ENCODE assay signal across 10 cellular contexts in the genomic region with DNA sequence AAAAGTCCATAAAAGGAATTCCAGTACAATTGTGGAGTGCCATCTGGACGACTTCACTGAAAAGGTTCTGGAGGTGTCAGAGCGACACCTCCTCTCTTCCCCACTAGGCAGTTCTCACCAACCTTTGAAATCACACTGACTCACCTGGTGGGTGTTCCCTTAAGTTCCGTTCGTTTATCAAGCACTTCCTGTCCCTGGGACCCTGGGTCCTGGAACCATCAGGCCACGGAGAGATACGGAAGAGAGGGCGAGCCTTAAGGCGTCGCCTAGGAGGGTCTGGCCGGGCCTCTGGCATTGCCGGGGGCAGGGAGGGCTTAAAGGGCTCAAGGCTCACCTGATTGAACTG. TPM values are rescaled to one million over a fixed set of nuclear protein-coding genes. Genes with fewer than 3 reads are reported as not detected.
DNase-seq lines count a peak whose midpoint lies in the region; ATAC-seq and TF ChIP-seq lines count a peak whose summit lies in the region.
"Had no signal": no experiment of that assay in that cellular context is flagged by ENCODE, and none has a peak within 500 bp of the region (broad histone marks: within the 10 kb centered on the region; RNA-seq: fewer than 3 reads in every experiment).

No MANE protein-coding gene starts in this region.

- WGBS in hepatocyte (ENCODE audit: low lambda C conversion rate, missing lambda C conversion rate): 44% methylated on average over 11 of the region's 11 CpGs

- no peaks in the 10 kb centered on the region for H3K79me2 ChIP-seq in hepatocyte

- peak overlapping the region; percentile 88 for H2AFZ ChIP-seq in hepatocyte

- H3K9me3 ChIP-seq in ES-I3 (ENCODE audit: control insufficient read depth, insufficient read depth, low read length): no peaks in the 10 kb centered on the region
- no peaks in the 10 kb centered on the region for H3K9me3 ChIP-seq in hepatocyte (ENCODE audit: low read depth)

- H4K20me1 ChIP-seq in hepatocyte (ENCODE audit: insufficient read depth, poor library complexity, severe bottlenecking): no peaks in the 10 kb centered on the region

- peaks cover 5% of the 10 kb centered on the region for H3K4me1 ChIP-seq in ES-I3 (ENCODE audit: insufficient read depth, low read length)
- no peaks in the 10 kb centered on the region for H3K4me1 ChIP-seq in hepatocyte (ENCODE audit: insufficient read depth)
- no peaks in the 10 kb centered on the region for H3K4me1 ChIP-seq in rectal smooth muscle tissue (ENCODE audit: control insufficient read depth, insufficient read depth, low read length)

- H3K27ac ChIP-seq in hepatocyte: peak overlapping the region; percentile 62
- H3K27ac ChIP-seq in rectal smooth muscle tissue (ENCODE audit: low read depth, low read length): no peak overlapping the region

- no peaks in the 10 kb centered on the region for H3K9me2 ChIP-seq in hepatocyte (replicated peaks; ENCODE audit: insufficient read depth)

- H3K36me3 ChIP-seq in ES-I3 (ENCODE audit: insufficient read depth, low read length) (no peaks in the 10 kb centered on the region), hepatocyte (replicated peaks; ENCODE audit: insufficient read depth, low read depth) (no peaks in the 10 kb centered on the region), rectal smooth muscle tissue (ENCODE audit: control insufficient read depth, insufficient read depth, low read length) (no peaks in the 10 kb centered on the region)

- peak overlapping the region; percentile 77; the same call in 1 of the 2 replicates for H3K9ac ChIP-seq in ES-I3 (ENCODE audit: low read depth, low read length)
- no peak overlapping the region for H3K9ac ChIP-seq in rectal smooth muscle tissue (ENCODE audit: low read length)

- H3K27me3 ChIP-seq in hepatocyte (no peaks in the 10 kb centered on the region), rectal smooth muscle tissue (ENCODE audit: control insufficient read depth, insufficient read depth, low read length) (no peaks in the 10 kb centered on the region)

- ATAC-seq in HG02763 (IDR thresholded peaks at IDR 0.05; ENCODE audit: unreplicated experiment): no peak

- DNase-seq in SW480 (ENCODE audit: low spot score) (peak; percentile 35), hepatocyte (ENCODE audit: low spot score) (peak; percentile 37), NCI-H1417 treated with DMSO at 0.1 percent for 48 hours (lab: John Stamatoyannopoulos, UW) (no peak), Ammon's horn (ENCODE audit: low spot score) (no peak), COR-L47 (lab: John Stamatoyannopoulos, UW) (no peak)
- DNase-seq: MM.1S had no signal

- TF ChIP-seq CTCF in hepatocyte (IDR thresholded peaks at IDR 0.05; ENCODE audit: poor library complexity): no peak

- peak overlapping the region; percentile 84 for H3K4me2 ChIP-seq in hepatocyte

- H3K4me3 ChIP-seq in hepatocyte: peak overlapping the region; percentile 33
- peak overlapping the region; percentile 31 for H3K4me3 ChIP-seq in rectal smooth muscle tissue (ENCODE audit: low read length)

RNA-seq across cellular contexts. Expression of a gene that starts 0.3 kb away (rescaled TPM):
- 0.64 and 1.7 TPM in 2 replicates for total RNA-seq in hepatocyte
- polyA plus RNA-seq in hepatocyte: 0.36 and 4.4 TPM in 2 replicates
- total RNA-seq: lung microvascular endothelial cell had no signal

Comparison
In these comparisons a context has a peak if more than half of its experiments do, and no peak if none do; other contexts are left out.
1. DNase-seq: peak in SW480 (single experiment) and hepatocyte (single experiment); none in NCI-H1417 treated with DMSO at 0.1 percent for 48 hours (single experiment), Ammon's horn (single experiment) and COR-L47 (single experiment).